In genomic region chr4:55329012-55329411, GRCh38 we compare ENCODE assay signal across 30 cellular contexts.
"Had no signal": no experiment of that assay in that cellular context is flagged by ENCODE, and none has a peak within 500 bp of the region (broad histone marks: within the 10 kb centered on the region; RNA-seq: fewer than 3 reads in every experiment).

No MANE protein-coding gene starts in this region.

- H3K36me3 ChIP-seq: esophagus squamous epithelium, left ventricle myocardium inferior, right lobe of liver, thoracic aorta, uterus, WERI-Rb-1 had no signal

- H3K4me1 ChIP-seq: left ventricle myocardium inferior, right lobe of liver, uterus had no signal

- H3K27me3 ChIP-seq: esophagus squamous epithelium, right lobe of liver, uterus had no signal

- H3K27ac Mint-ChIP-seq: activated CD4-positive, alpha-beta memory T cell treated with anti-CD3 and anti-CD28 coated beads, Interleukin-2, amount 10 ng/mL, durations not matched to agents 7 days and 5 days; activated CD4-positive, alpha-beta T cell treated with anti-CD3 and anti-CD28 coated beads, Interleukin-2, amount 10 ng/mL, durations not matched to agents 24 days and 14 days; activated T-helper 17 cell treated with anti-CD3 and anti-CD28 coated beads, Interleukin-2, amount 50 U/mL, for 72 hours; effector memory CD8-positive, alpha-beta T cell; nephron; T-helper 1 cell treated with Interleukin-12 subunit alpha and Interleukin-12 subunit beta and Interleukin-4 antibody, amounts not matched to agents 30 μg/mL and 1 μg/mL, for 36 hours had no signal

- H3K4me3 ChIP-seq: coronary artery, esophagus squamous epithelium, left ventricle myocardium inferior, lung, right lobe of liver, skin epidermis, thoracic aorta, uterus had no signal

- H3K27ac ChIP-seq: coronary artery, right lobe of liver, skin epidermis, thoracic aorta, uterus, WERI-Rb-1 had no signal

- H3K27me3 Mint-ChIP-seq: activated CD4-positive, alpha-beta T cell treated with anti-CD3 and anti-CD28 coated beads, Interleukin-2, amount 10 ng/mL, durations not matched to agents 24 days and 14 days had no signal

- H3K9me3 Mint-ChIP-seq: activated T-helper 17 cell treated with anti-CD3 and anti-CD28 coated beads, Interleukin-2, amount 50 U/mL, for 72 hours; effector memory CD8-positive, alpha-beta T cell had no signal

- ATAC-seq: activated CD4-positive, CD25-positive, alpha-beta regulatory T cell treated with anti-CD3 and anti-CD28 coated beads, Interleukin-2, amount 50 U/mL, for 24 hours; activated T-cell treated with anti-CD3 and anti-CD28 coated beads, Interleukin-2, amount 50 U/mL, for 4 hours; activated T-helper 17 cell treated with anti-CD3 and anti-CD28 coated beads, Interleukin-2, amount 50 U/mL, for 72 hours; effector memory CD8-positive, alpha-beta T cell; right lobe of liver; stimulated activated naive CD8-positive, alpha-beta T cell treated with anti-CD3 and anti-CD28 coated beads, Interleukin-15, Interleukin-2, amounts not matched to agents 100 U/mL and 50 U/mL, for 24 hours had no signal

- DNase-seq: activated CD4-positive, alpha-beta memory T cell treated with anti-CD3 and anti-CD28 coated beads, Interleukin-2, amount 10 ng/mL, durations not matched to agents 7 days and 5 days; activated CD4-positive, alpha-beta T cell treated with anti-CD3 and anti-CD28 coated beads, Interleukin-2, amount 10 ng/mL, durations not matched to agents 24 days and 14 days; activated gamma-delta T cell treated with Interleukin-2 at 50 U/mL for 16 hours; activated naive CD4-positive, alpha-beta T cell treated with anti-CD3 and anti-CD28 coated beads, Interleukin-2, amount 50 U/mL, for 16 hours; activated T-cell treated with anti-CD3 and anti-CD28 coated beads, Interleukin-2, amount 50 U/mL, for 4 hours; amniotic stem cell; cerebellar nuclear complex; effector memory CD8-positive, alpha-beta T cell; esophagus squamous epithelium; foreskin melanocyte; kidney glomerular epithelial cell; left ventricle myocardium inferior; posterior cingulate gyrus; right lobe of liver; stimulated activated CD4-positive, alpha-beta T cell treated with anti-CD3 and anti-CD28 coated beads, Interleukin-12 subunit alpha, Interleukin-12 subunit beta, amount 100 ng/mL, for 4 hours; stimulated activated CD4-positive, alpha-beta T cell treated with anti-CD3 and anti-CD28 coated beads, Interleukin-4, amount 100 ng/mL, for 1 hour; stimulated activated naive CD8-positive, alpha-beta T cell treated with anti-CD3 and anti-CD28 coated beads, Interleukin-15, Interleukin-2, amounts not matched to agents 100 U/mL and 50 U/mL, for 24 hours; SW 1271; T1000; trophoblast cell; uterus; WERI-Rb-1 had no signal

- H3K4me3 Mint-ChIP-seq: activated CD4-positive, alpha-beta memory T cell treated with anti-CD3 and anti-CD28 coated beads, Interleukin-2, amount 10 ng/mL, durations not matched to agents 7 days and 5 days; activated CD4-positive, alpha-beta T cell treated with anti-CD3 and anti-CD28 coated beads, Interleukin-2, amount 10 ng/mL, durations not matched to agents 24 days and 14 days; activated T-cell treated with anti-CD3 and anti-CD28 coated beads, Interleukin-2, amount 50 U/mL, for 4 hours; activated T-helper 17 cell treated with anti-CD3 and anti-CD28 coated beads, Interleukin-2, amount 50 U/mL, for 72 hours; effector memory CD8-positive, alpha-beta T cell; nephron; T-helper 1 cell treated with Interleukin-12 subunit alpha and Interleukin-12 subunit beta and Interleukin-4 antibody, amounts not matched to agents 30 μg/mL and 1 μg/mL, for 36 hours had no signal

- H3K4me1 Mint-ChIP-seq: activated CD4-positive, alpha-beta T cell treated with anti-CD3 and anti-CD28 coated beads, Interleukin-2, amount 10 ng/mL, durations not matched to agents 24 days and 14 days; activated T-helper 17 cell treated with anti-CD3 and anti-CD28 coated beads, Interleukin-2, amount 50 U/mL, for 72 hours; nephron had no signal

- H3K9me3 ChIP-seq: esophagus squamous epithelium, right lobe of liver, thoracic aorta, uterus had no signal
